ENCODE assay signal across 9 cellular contexts in the genomic region with DNA sequence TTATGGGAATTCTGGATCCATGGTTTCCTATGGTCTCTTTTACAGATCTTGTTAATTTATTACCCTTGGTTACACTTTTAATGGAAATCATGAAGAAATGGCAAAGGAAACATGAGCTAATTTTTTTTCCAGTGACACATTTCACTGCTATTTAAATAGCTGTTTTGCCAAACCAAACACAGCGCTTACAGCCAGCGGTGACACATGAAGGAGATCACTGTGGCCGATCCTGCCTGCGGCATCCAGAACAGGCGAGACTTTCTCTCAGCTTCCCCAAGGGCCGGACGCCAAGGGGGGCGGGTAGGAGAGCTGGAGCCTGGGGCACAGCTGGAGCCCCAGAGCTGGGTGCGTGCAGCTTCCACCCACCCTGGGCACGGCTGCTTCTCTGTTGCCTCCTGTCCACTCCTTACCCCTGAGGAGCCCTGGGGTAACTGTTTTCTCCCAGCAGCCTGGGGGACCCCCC.
A peak's percentile ranks its signal among the peaks of the same experiment; 100 is the strongest.
DNase-seq lines count a peak whose midpoint lies in the region; ATAC-seq and TF ChIP-seq lines count a peak whose summit lies in the region.
"Had no signal": no experiment of that assay in that cellular context is flagged by ENCODE, and none has a peak within 500 bp of the region (broad histone marks: within the 10 kb centered on the region; RNA-seq: fewer than 3 reads in every experiment).

No MANE protein-coding gene starts in this region.

- DNase-seq in AG04450 (ENCODE audit: low read depth, low spot score) (peak; percentile 82), PC-3 (peak; percentile 96), fibroblast of lung (ENCODE audit: low read depth in 2 of 2) (peak; percentile 94 to 99), non-pigmented ciliary epithelial cell (ENCODE audit: low read depth) (peak; percentile 88), nephron progenitor cell (no peak), iPS-NIHi7 (ENCODE audit: extremely low spot score) (no peak)
- no peak for DNase-seq in activated effector memory CD4-positive, alpha-beta T cell treated with Interleukin-2 at 50 U/mL for 16 hours
- no peak for DNase-seq in activated T-cell treated with anti-CD3 and anti-CD28 coated beads, Interleukin-2, amount 50 U/mL, for 24 hours
- DNase-seq: islet precursor cell had no signal

- ATAC-seq in PC-3 = peak; percentile 96

- peak overlapping the region; percentile 61 for H3K4me2 ChIP-seq in PC-3 (ENCODE audit: low read length)
- H3K4me2 ChIP-seq in fibroblast of lung (ENCODE audit: extremely low read depth, insufficient read depth, low read length) = peak overlapping the region; percentile 61

- no peaks in the 10 kb centered on the region for H3K9me2 ChIP-seq in PC-3 (replicated peaks; ENCODE audit: low read length)

- H3K4me3 Mint-ChIP-seq in nephron progenitor cell = no peak overlapping the region
- H3K4me3 Mint-ChIP-seq in activated T-cell treated with anti-CD3 and anti-CD28 coated beads, Interleukin-2, amount 50 U/mL, for 24 hours = no peak overlapping the region

- no peaks in the 10 kb centered on the region for H3K9me3 ChIP-seq in AG04450 (ENCODE audit: control insufficient read depth, insufficient read depth, low read length)
- no peaks in the 10 kb centered on the region for H3K9me3 ChIP-seq in PC-3 (ENCODE audit: low read length)
- H3K9me3 ChIP-seq in fibroblast of lung (ENCODE audit: control insufficient read depth, insufficient read depth, low read depth, low read length) = no peaks in the 10 kb centered on the region

- H3K4me1 ChIP-seq in PC-3 (ENCODE audit: insufficient read depth, low read length) (peaks cover 31% of the 10 kb centered on the region), fibroblast of lung (ENCODE audit: control insufficient read depth, extremely low read depth, insufficient read depth, low read length) (peaks cover 6% of the 10 kb centered on the region)

- H3K27ac Mint-ChIP-seq in nephron progenitor cell = no peak overlapping the region
- no peak overlapping the region for H3K27ac Mint-ChIP-seq in activated T-cell treated with anti-CD3 and anti-CD28 coated beads, Interleukin-2, amount 50 U/mL, for 24 hours

- H3K9ac ChIP-seq in PC-3 (ENCODE audit: low read length) = no peak overlapping the region
- H3K9ac ChIP-seq in fibroblast of lung (ENCODE audit: insufficient read depth, low read length) = no peak overlapping the region

- H3K36me3 ChIP-seq in PC-3 (ENCODE audit: low read depth, low read length) (no peaks in the 10 kb centered on the region), fibroblast of lung (ENCODE audit: control insufficient read depth, insufficient read depth, low read length) (no peaks in the 10 kb centered on the region)

- H3K27me3 ChIP-seq in AG04450 (ENCODE audit: control insufficient read depth, insufficient read depth, low read length) (peaks cover 4% of the 10 kb centered on the region), PC-3 (ENCODE audit: low read length) (no peaks in the 10 kb centered on the region), fibroblast of lung (ENCODE audit: control insufficient read depth, insufficient read depth, low read length) (peaks cover 16% of the 10 kb centered on the region)

- no peaks in the 10 kb centered on the region for H3F3A ChIP-seq in PC-3 (ENCODE audit: low read length, unreplicated experiment)

- peaks cover 85% of the 10 kb centered on the region for H3K4me1 Mint-ChIP-seq in nephron progenitor cell
- peaks cover 1% of the 10 kb centered on the region for H3K4me1 Mint-ChIP-seq in activated T-cell treated with anti-CD3 and anti-CD28 coated beads, Interleukin-2, amount 50 U/mL, for 24 hours (ENCODE audit: low read depth)

- H3K79me2 ChIP-seq in PC-3 (ENCODE audit: low read length) (no peaks in the 10 kb centered on the region), fibroblast of lung (ENCODE audit: control insufficient read depth, insufficient read depth, low read length) (no peaks in the 10 kb centered on the region)

- H3K27ac ChIP-seq in AG04450 (ENCODE audit: low read depth, low read length) (peak overlapping the region; percentile 49), PC-3 (ENCODE audit: low read length) (no peak overlapping the region), fibroblast of lung (ENCODE audit: insufficient read depth, low read length) (no peak overlapping the region)

- intact Hi-C loops in PC-3 (cut with micrococcal nuclease) = loop anchor here (2.0 to 5.0 kb wide), 2 partner anchors 104 to 120 kb away; no protein-coding TSS in a partner anchor

- H3K27me3 Mint-ChIP-seq in nephron progenitor cell (ENCODE audit: low read depth, poor library complexity) = peaks cover 40% of the 10 kb centered on the region
- H3K27me3 Mint-ChIP-seq in activated T-cell treated with anti-CD3 and anti-CD28 coated beads, Interleukin-2, amount 50 U/mL, for 24 hours = no peaks in the 10 kb centered on the region

- POLR2A ChIA-PET in AG04450 (lab: Yijun Ruan, JAX) (interaction anchor here (0.6 to 1.8 kb wide), 8 partner anchors 29 to 121 kb away, joined by 3 to 9 read pairs (median 4); partner anchors contain the start of gene PKDCC), PC-3 (lab: Charles Lee; ENCODE audit: unreplicated experiment) (no interaction called here)

- no peaks in the 10 kb centered on the region for H3K36me3 Mint-ChIP-seq in nephron progenitor cell (ENCODE audit: low read depth)
- H3K36me3 Mint-ChIP-seq in activated T-cell treated with anti-CD3 and anti-CD28 coated beads, Interleukin-2, amount 50 U/mL, for 24 hours (ENCODE audit: low read depth) = no peaks in the 10 kb centered on the region

- CTCF ChIA-PET in AG04450 (lab: Charles Lee) = interaction anchor here (1.4 kb wide), 1 partner anchor 96 kb away, joined by 5 read pairs; no protein-coding TSS in a partner anchor
- CTCF ChIA-PET in PC-3 (lab: Charles Lee) = interaction anchor here (1.0 kb wide), 1 partner anchor 88 kb away, joined by 4 read pairs; no protein-coding TSS in a partner anchor

- no peak overlapping the region for H3K4me3 ChIP-seq in AG04450 (ENCODE audit: low read depth, low read length)
- H3K4me3 ChIP-seq in PC-3 (ENCODE audit: low read length) = no peak overlapping the region
- no peak overlapping the region for H3K4me3 ChIP-seq in fibroblast of lung (replicated peaks in 1 of 4; ENCODE audit: control extremely low read depth in 1 of 4, insufficient read depth in 1 of 4, low read depth in 3 of 4, low read length in 4 of 4)

- H3K9me3 Mint-ChIP-seq in nephron progenitor cell = no peaks in the 10 kb centered on the region
- H3K9me3 Mint-ChIP-seq in activated T-cell treated with anti-CD3 and anti-CD28 coated beads, Interleukin-2, amount 50 U/mL, for 24 hours = no peaks in the 10 kb centered on the region

- H2AFZ ChIP-seq in PC-3 (ENCODE audit: low read length) (no peak overlapping the region), fibroblast of lung (ENCODE audit: low read length) (no peak overlapping the region)

- BruUV-seq in PC-3 (replicated peaks; lab: Mats Ljungman, UMichigan) = no TSS peak

- TF ChIP-seq CTCF in AG04450 (IDR thresholded peaks at IDR 0.05; ENCODE audit: low read depth, low read length) = no peak
- TF ChIP-seq CTCF in PC-3 (conservative IDR thresholded peaks at IDR 0.05; ENCODE audit: low read depth, low read length) = no peak
- no peak for TF ChIP-seq CTCF in fibroblast of lung (conservative IDR thresholded peaks at IDR 0.05 in 1 of 2, IDR thresholded peaks at IDR 0.05 in 1 of 2; ENCODE audit: low read depth in 1 of 2, low read length in 2 of 2)
- TF ChIP-seq CTCF in nephron progenitor cell (IDR thresholded peaks at IDR 0.05) = no peak

- H4K20me1 ChIP-seq in PC-3 (ENCODE audit: low read length) (no peaks in the 10 kb centered on the region), fibroblast of lung (ENCODE audit: control insufficient read depth, extremely low read depth, insufficient read depth, low read length) (no peaks in the 10 kb centered on the region)

Comparison
In these comparisons a context has a peak if more than half of its experiments do, and no peak if none do; other contexts are left out.
1. DNase-seq: peak in AG04450 (single experiment), PC-3 (single experiment), fibroblast of lung (2 of 2) and non-pigmented ciliary epithelial cell (single experiment); none in activated effector memory CD4-positive, alpha-beta T cell treated with Interleukin-2 at 50 U/mL for 16 hours (single experiment), nephron progenitor cell (single experiment), iPS-NIHi7 (single experiment) and activated T-cell treated with anti-CD3 and anti-CD28 coated beads, Interleukin-2, amount 50 U/mL, for 24 hours (single experiment).